ENCODE assay signal across 24 cellular contexts in the genomic region with DNA sequence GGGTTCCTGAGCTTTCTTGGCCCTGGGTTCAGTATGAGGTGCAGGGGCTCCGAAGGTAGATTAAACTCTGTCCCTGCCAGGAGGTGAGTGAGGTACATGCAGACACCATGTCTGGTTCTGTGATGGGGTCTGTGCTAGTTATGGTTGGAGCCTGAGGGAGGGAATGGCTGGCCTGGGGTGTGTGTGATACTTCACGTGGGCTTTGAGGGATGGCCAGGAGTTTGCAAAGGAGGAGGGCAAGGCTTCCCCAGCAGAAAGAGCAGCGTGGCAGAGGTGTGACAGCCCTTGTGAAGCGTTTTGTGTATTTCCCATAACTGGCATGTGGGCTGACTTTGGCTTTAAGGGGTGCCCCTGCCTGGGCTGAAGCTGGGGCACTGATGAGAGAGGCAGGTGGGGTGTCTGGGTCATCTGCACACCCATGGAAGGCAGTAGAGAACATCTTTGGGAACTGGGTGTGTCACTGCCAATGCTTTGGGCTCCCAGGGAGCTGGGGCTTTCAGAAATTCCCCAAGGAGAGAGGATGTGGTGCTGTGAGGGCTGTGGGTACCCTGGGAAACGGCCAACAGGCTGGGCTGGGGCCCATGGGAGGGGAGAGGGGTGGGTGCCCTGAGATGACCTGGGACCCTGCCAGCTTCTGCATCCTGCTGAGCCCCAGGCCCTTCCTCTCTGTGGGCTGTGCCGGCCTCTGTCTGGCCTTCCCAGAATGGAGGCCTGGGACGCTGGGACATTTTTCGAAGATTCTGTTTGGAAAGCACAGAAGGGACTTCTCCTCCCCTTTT. TPM values are rescaled to one million over a fixed set of nuclear protein-coding genes. Genes with fewer than 3 reads are reported as not detected.
DNase-seq lines count a peak whose midpoint lies in the region; ATAC-seq and TF ChIP-seq lines count a peak whose summit lies in the region.
"Had no signal": no experiment of that assay in that cellular context is flagged by ENCODE, and none has a peak within 500 bp of the region (broad histone marks: within the 10 kb centered on the region; RNA-seq: fewer than 3 reads in every experiment).

No MANE protein-coding gene starts in this region.

- TF ChIP-seq CTCF in esophagus muscularis mucosa (IDR thresholded peaks at IDR 0.05) = no peak
- TF ChIP-seq CTCF in psoas muscle (IDR thresholded peaks at IDR 0.05) = no peak
- no peak for TF ChIP-seq CTCF in vagina (IDR thresholded peaks at IDR 0.05)
- no peak for TF ChIP-seq CTCF in foreskin fibroblast (IDR thresholded peaks at IDR 0.05; ENCODE audit: low read depth, low read length)

- no peaks in the 10 kb centered on the region for H3K27me3 ChIP-seq in esophagus muscularis mucosa
- H3K27me3 ChIP-seq in psoas muscle (ENCODE audit: insufficient read depth in 3 of 3, low read length in 2 of 3) = no peaks in the 10 kb centered on the region
- H3K27me3 ChIP-seq in vagina = no peaks in the 10 kb centered on the region

- TF ChIP-seq POLR2A in esophagus muscularis mucosa (IDR thresholded peaks at IDR 0.05; ENCODE audit: low read depth) = no peak
- no peak for TF ChIP-seq POLR2A in vagina (IDR thresholded peaks at IDR 0.05)

- H3K27ac ChIP-seq in esophagus muscularis mucosa (replicated peaks in 1 of 4) (peak overlapping the region; percentile 57 to 86 (median 66)), psoas muscle (peak overlapping the region; percentile 74), vagina (peak overlapping the region; percentile 30)

- intact Hi-C loops in Right ventricle myocardium inferior (cut with DNase I) = loop anchor here (2.0 kb wide), 1 partner anchor 28 kb away; no protein-coding TSS in a partner anchor
- intact Hi-C loops in left cardiac atrium (cut with DNase I) = no loop called here
- intact Hi-C loops in esophagus muscularis mucosa (cut with DNase I) = no loop called here
- intact Hi-C loops in psoas muscle (cut with DNase I) = no loop called here
- intact Hi-C loops in vagina (cut with DNase I) = no loop called here

- peaks cover 54 to 67% (median 58%) of the 10 kb centered on the region in 4 donors for H3K4me1 ChIP-seq in esophagus muscularis mucosa
- peaks cover 45% of the 10 kb centered on the region for H3K4me1 ChIP-seq in psoas muscle
- H3K4me1 ChIP-seq in vagina = peaks cover 29% of the 10 kb centered on the region

- DNase-seq in Right ventricle myocardium inferior (ENCODE audit: missing footprints) = peak; percentile 53
- no peak for DNase-seq in left cardiac atrium
- DNase-seq in esophagus muscularis mucosa (ENCODE audit: extremely low spot score) = no peak
- DNase-seq in psoas muscle = no peak
- DNase-seq in vagina (ENCODE audit: extremely low spot score in 2 of 2) = no peak
- no peak for DNase-seq in HT-29 (ENCODE audit: low spot score)
- DNase-seq in cortex of kidney (lab: John Stamatoyannopoulos, UW) = no peak
- no peak for DNase-seq in foreskin fibroblast
- DNase-seq: activated CD4-positive, alpha-beta T cell treated with anti-CD3 and anti-CD28 coated beads for 36 hours; activated CD8-positive, alpha-beta memory T cell treated with anti-CD3 and anti-CD28 coated beads, Interleukin-2, amount 50 U/mL, for 48 hours; activated naive CD8-positive, alpha-beta T cell treated with anti-CD3 and anti-CD28 coated beads, Interleukin-2, amount 10 ng/mL, durations not matched to agents 7 days and 5 days; CD4-positive, alpha-beta T cell; central memory CD4-positive, alpha-beta T cell; immature natural killer cell; midbrain; NCI-H1417 treated with DMSO at 0.1 percent for 48 hours; NCI-H2227 treated with DMSO at 0.1 percent for 48 hours; NK-92 treated with Interleukin-12 subunit alpha and Interleukin-12 subunit beta, amount 100 ng/mL, for 24 hours; stimulated activated naive CD8-positive, alpha-beta T cell treated with anti-CD3 and anti-CD28 coated beads, Interleukin-15, Interleukin-2, amounts not matched to agents 100 U/mL and 50 U/mL, for 24 hours; T-helper 2 cell had no signal

- no peaks in the 10 kb centered on the region for H3K9me3 ChIP-seq in esophagus muscularis mucosa
- no peaks in the 10 kb centered on the region for H3K9me3 ChIP-seq in psoas muscle
- H3K9me3 ChIP-seq in vagina = no peaks in the 10 kb centered on the region

- ATAC-seq in Right ventricle myocardium inferior (no peak), left cardiac atrium (no peak), psoas muscle (no peak)
- ATAC-seq: activated CD4-positive, alpha-beta T cell treated with anti-CD3 and anti-CD28 coated beads for 36 hours; stimulated activated naive CD8-positive, alpha-beta T cell treated with anti-CD3 and anti-CD28 coated beads, Interleukin-15, Interleukin-2, amounts not matched to agents 100 U/mL and 50 U/mL, for 24 hours had no signal

- H3K36me3 ChIP-seq in esophagus muscularis mucosa (no peaks in the 10 kb centered on the region), psoas muscle (ENCODE audit: insufficient read depth in 1 of 2, low read depth in 1 of 2) (no peaks in the 10 kb centered on the region), vagina (no peaks in the 10 kb centered on the region)

- H3K4me3 ChIP-seq in esophagus muscularis mucosa = no peak overlapping the region
- no peak overlapping the region for H3K4me3 ChIP-seq in psoas muscle
- no peak overlapping the region for H3K4me3 ChIP-seq in vagina
- H3K4me3 ChIP-seq in foreskin fibroblast (ENCODE audit: low read depth in 1 of 2, low read length in 2 of 2) = no peak overlapping the region

- WGBS in esophagus muscularis mucosa = 63% methylated on average over 8 of the region's 8 CpGs
- WGBS in psoas muscle, 3 donors = 73 to 78% (median 73%) methylated on average over 8 of the region's 8 CpGs

- no peak for TF ChIP-seq EP300 in esophagus muscularis mucosa (IDR thresholded peaks at IDR 0.05)

RNA-seq across cellular contexts. Expression of a gene that starts 4.6 kb away (rescaled TPM):
- total RNA-seq in Right ventricle myocardium inferior (5.1 TPM), left cardiac atrium (1 to 10 TPM; 4.4 to 8.3 TPM), esophagus muscularis mucosa (10 to 100 TPM; 10.4 to 19.1 (median 12.8) TPM), psoas muscle (1 to 10 TPM; 2.8 to 4.0 (median 3.3) TPM), vagina (6.9 TPM)
- 1 to 10 TPM; 1.0 to 2.5 (median 2.4) TPM for polyA plus RNA-seq in psoas muscle
- 23.9 and 25.5 TPM in 2 replicates for total RNA-seq in HT-29 (2014; rRNA removed; shearing (Covaris generic))

RNA-seq across cellular contexts. Expression of a gene that starts 41.7 kb away (rescaled TPM):
- total RNA-seq in Right ventricle myocardium inferior (not detected), left cardiac atrium (not detected), esophagus muscularis mucosa (not detected), psoas muscle (not detected), vagina (not detected)
- under 1 TPM in 2 of 3 donors, not detected in 1; 0.08 to 0.10 TPM for polyA plus RNA-seq in psoas muscle
- total RNA-seq in HT-29 (2014; rRNA removed; shearing (Covaris generic)) = not detected in 2 replicates
- total RNA-seq: A172; activated CD4-positive, alpha-beta T cell treated with anti-CD3 and anti-CD28 coated beads for 36 hours; activated naive CD8-positive, alpha-beta T cell treated with anti-CD3 and anti-CD28 coated beads, Interleukin-2, amount 10 ng/mL, durations not matched to agents 7 days and 5 days; CD4-positive, alpha-beta T cell; Daoy; LHCN-M2; omental fat pad had no signal
- polyA plus RNA-seq: immature natural killer cell had no signal
